Comparison of ENCODE assay signal across 1 cellular context in the genomic region with DNA sequence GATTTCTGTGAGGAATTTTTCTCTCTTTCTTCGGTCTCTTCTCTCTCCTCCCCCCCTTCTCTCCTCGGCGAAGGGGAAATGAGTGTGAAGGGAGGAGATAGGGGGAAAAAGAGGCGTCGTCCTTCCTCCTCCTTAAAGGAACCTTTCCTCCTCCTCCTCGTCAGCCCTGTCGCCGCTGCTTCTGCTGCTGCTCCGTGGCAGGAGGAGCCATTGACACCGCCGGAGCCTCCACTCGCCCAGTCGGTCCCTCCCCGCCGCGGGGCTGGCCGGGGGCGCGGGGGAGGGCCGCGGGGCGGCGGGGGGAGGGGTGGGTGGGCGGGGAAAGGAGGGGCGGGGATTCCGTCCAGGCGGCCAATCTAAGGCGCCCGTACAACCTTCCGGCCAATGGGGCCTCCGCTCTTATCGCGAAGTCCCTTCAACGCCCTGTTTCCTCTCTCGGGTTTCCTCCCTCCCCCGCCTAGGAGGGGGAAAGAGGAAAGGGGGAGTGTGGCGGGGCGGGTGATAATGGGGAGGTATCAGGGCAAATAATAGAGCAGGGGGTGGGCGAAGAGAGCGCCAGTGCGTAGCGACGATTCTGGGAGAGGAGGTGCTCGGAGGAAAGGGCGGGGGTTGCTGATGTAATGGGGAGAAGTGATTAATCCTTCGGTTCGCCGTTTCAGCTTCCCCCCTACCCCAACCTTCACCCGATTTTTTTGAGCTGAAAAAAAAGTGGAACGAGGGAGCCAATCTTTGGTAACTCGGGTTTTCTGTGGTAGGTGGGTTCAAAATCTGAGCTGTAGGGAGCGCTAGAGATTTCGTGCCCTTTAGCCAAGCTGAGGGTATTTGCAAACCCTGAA.
TF ChIP-seq lines count a peak whose summit lies in the region.

A gene (minus strand): TSS at position 238 of the 836 bp plus-strand sequence. CDS start 778 bp downstream, outside the sequence.

TF ChIP-seq in GM12878, 131 proteins besides CTCF, POLR2A, EP300 and RAD21 (continued from another document):
- TF ChIP-seq, protein P1, sequence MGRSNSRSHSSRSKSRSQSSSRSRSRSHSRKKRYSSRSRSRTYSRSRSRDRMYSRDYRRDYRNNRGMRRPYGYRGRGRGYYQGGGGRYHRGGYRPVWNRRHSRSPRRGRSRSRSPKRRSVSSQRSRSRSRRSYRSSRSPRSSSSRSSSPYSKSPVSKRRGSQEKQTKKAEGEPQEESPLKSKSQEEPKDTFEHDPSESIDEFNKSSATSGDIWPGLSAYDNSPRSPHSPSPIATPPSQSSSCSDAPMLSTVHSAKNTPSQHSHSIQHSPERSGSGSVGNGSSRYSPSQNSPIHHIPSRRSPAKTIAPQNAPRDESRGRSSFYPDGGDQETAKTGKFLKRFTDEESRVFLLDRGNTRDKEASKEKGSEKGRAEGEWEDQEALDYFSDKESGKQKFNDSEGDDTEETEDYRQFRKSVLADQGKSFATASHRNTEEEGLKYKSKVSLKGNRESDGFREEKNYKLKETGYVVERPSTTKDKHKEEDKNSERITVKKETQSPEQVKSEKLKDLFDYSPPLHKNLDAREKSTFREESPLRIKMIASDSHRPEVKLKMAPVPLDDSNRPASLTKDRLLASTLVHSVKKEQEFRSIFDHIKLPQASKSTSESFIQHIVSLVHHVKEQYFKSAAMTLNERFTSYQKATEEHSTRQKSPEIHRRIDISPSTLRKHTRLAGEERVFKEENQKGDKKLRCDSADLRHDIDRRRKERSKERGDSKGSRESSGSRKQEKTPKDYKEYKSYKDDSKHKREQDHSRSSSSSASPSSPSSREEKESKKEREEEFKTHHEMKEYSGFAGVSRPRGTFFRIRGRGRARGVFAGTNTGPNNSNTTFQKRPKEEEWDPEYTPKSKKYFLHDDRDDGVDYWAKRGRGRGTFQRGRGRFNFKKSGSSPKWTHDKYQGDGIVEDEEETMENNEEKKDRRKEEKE (IDR thresholded peaks at IDR 0.05) = no peak
- TF ChIP-seq HDGF (IDR thresholded peaks at IDR 0.05) = peak; percentile 57
- peak; percentile 92 for TF ChIP-seq NBN (IDR thresholded peaks at IDR 0.05)
- TF ChIP-seq, protein P2, sequence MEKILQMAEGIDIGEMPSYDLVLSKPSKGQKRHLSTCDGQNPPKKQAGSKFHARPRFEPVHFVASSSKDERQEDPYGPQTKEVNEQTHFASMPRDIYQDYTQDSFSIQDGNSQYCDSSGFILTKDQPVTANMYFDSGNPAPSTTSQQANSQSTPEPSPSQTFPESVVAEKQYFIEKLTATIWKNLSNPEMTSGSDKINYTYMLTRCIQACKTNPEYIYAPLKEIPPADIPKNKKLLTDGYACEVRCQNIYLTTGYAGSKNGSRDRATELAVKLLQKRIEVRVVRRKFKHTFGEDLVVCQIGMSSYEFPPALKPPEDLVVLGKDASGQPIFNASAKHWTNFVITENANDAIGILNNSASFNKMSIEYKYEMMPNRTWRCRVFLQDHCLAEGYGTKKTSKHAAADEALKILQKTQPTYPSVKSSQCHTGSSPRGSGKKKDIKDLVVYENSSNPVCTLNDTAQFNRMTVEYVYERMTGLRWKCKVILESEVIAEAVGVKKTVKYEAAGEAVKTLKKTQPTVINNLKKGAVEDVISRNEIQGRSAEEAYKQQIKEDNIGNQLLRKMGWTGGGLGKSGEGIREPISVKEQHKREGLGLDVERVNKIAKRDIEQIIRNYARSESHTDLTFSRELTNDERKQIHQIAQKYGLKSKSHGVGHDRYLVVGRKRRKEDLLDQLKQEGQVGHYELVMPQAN (conservative IDR thresholded peaks at IDR 0.05) = 0 out of 2 replicates have a peak, but pooled peaks have one; percentile 24
- TF ChIP-seq, protein P3, sequence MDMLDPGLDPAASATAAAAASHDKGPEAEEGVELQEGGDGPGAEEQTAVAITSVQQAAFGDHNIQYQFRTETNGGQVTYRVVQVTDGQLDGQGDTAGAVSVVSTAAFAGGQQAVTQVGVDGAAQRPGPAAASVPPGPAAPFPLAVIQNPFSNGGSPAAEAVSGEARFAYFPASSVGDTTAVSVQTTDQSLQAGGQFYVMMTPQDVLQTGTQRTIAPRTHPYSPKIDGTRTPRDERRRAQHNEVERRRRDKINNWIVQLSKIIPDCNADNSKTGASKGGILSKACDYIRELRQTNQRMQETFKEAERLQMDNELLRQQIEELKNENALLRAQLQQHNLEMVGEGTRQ (IDR thresholded peaks at IDR 0.05; ENCODE audit: borderline replicate concordance, low read depth, low read length) = no peak
- no peak for TF ChIP-seq CHD4 (IDR thresholded peaks at IDR 0.05)
- peak; percentile 22; the same call in 1 of the 2 replicates for TF ChIP-seq BCL11A (IDR thresholded peaks at IDR 0.05; ENCODE audit: low read depth, low read length)
- no peak for TF ChIP-seq ZZZ3 (IDR thresholded peaks at IDR 0.05; ENCODE audit: control insufficient read depth, insufficient read length, low read depth)
- TF ChIP-seq IKZF2 (IDR thresholded peaks at IDR 0.05) = peak; percentile 36 to 54; a peak in 2 of 4 replicates
- TF ChIP-seq, protein P4, sequence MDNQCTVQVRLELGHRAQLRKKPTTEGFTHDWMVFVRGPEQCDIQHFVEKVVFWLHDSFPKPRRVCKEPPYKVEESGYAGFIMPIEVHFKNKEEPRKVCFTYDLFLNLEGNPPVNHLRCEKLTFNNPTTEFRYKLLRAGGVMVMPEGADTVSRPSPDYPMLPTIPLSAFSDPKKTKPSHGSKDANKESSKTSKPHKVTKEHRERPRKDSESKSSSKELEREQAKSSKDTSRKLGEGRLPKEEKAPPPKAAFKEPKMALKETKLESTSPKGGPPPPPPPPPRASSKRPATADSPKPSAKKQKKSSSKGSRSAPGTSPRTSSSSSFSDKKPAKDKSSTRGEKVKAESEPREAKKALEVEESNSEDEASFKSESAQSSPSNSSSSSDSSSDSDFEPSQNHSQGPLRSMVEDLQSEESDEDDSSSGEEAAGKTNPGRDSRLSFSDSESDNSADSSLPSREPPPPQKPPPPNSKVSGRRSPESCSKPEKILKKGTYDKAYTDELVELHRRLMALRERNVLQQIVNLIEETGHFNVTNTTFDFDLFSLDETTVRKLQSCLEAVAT (IDR thresholded peaks at IDR 0.05) = peak; percentile 91
- TF ChIP-seq POU2F2 (IDR thresholded peaks at IDR 0.05; ENCODE audit: borderline replicate concordance, low read depth, low read length) = peak; percentile 67
- peak; percentile 86 for TF ChIP-seq POLR2AphosphoS5 (IDR thresholded peaks at IDR 0.05; ENCODE audit: low read length)
- TF ChIP-seq, protein P5, sequence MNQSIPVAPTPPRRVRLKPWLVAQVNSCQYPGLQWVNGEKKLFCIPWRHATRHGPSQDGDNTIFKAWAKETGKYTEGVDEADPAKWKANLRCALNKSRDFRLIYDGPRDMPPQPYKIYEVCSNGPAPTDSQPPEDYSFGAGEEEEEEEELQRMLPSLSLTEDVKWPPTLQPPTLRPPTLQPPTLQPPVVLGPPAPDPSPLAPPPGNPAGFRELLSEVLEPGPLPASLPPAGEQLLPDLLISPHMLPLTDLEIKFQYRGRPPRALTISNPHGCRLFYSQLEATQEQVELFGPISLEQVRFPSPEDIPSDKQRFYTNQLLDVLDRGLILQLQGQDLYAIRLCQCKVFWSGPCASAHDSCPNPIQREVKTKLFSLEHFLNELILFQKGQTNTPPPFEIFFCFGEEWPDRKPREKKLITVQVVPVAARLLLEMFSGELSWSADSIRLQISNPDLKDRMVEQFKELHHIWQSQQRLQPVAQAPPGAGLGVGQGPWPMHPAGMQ (IDR thresholded peaks at IDR 0.05; ENCODE audit: borderline replicate concordance) = no peak
- TF ChIP-seq, protein P6, sequence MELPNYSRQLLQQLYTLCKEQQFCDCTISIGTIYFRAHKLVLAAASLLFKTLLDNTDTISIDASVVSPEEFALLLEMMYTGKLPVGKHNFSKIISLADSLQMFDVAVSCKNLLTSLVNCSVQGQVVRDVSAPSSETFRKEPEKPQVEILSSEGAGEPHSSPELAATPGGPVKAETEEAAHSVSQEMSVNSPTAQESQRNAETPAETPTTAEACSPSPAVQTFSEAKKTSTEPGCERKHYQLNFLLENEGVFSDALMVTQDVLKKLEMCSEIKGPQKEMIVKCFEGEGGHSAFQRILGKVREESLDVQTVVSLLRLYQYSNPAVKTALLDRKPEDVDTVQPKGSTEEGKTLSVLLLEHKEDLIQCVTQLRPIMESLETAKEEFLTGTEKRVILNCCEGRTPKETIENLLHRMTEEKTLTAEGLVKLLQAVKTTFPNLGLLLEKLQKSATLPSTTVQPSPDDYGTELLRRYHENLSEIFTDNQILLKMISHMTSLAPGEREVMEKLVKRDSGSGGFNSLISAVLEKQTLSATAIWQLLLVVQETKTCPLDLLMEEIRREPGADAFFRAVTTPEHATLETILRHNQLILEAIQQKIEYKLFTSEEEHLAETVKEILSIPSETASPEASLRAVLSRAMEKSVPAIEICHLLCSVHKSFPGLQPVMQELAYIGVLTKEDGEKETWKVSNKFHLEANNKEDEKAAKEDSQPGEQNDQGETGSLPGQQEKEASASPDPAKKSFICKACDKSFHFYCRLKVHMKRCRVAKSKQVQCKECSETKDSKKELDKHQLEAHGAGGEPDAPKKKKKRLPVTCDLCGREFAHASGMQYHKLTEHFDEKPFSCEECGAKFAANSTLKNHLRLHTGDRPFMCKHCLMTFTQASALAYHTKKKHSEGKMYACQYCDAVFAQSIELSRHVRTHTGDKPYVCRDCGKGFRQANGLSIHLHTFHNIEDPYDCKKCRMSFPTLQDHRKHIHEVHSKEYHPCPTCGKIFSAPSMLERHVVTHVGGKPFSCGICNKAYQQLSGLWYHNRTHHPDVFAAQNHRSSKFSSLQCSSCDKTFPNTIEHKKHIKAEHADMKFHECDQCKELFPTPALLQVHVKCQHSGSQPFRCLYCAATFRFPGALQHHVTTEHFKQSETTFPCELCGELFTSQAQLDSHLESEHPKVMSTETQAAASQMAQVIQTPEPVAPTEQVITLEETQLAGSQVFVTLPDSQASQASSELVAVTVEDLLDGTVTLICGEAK (IDR thresholded peaks at IDR 0.05; ENCODE audit: borderline replicate concordance) = peak; percentile 45; the same call in 1 of the 2 replicates
- TF ChIP-seq JUND (IDR thresholded peaks at IDR 0.05; ENCODE audit: low read depth, low read length) = 0 out of 2 replicates have a peak, but pooled peaks have one; percentile 15
